ENCODE assay signal across 9 cellular contexts in the genomic region with DNA sequence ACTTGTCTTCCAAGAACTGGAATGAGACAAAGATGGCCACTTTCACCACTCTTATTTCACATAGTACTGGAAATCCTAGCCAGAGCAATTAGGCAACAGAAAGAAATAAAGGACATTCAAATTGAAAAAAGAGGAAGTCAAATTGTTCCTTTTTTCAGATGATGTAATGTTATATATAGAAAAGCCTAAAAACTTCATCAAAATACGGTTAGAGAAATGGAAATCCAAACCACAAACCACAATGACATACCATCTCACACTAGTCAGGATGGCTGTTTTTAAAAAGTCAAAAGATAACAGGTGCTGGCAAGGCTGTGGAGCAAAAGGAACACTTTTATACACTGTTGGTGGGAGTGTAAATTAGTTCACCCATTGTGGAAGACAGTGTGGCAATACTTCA.
DNase-seq lines count a peak whose midpoint lies in the region; ATAC-seq and TF ChIP-seq lines count a peak whose summit lies in the region.
"Had no signal": no experiment of that assay in that cellular context is flagged by ENCODE, and none has a peak within 500 bp of the region (broad histone marks: within the 10 kb centered on the region; RNA-seq: fewer than 3 reads in every experiment).

No MANE protein-coding gene starts in this region.

- no peaks in the 10 kb centered on the region for H3K9me3 ChIP-seq in osteoblast (ENCODE audit: low read depth, low read length)

- ATAC-seq in GM18867 (IDR thresholded peaks at IDR 0.05; ENCODE audit: unreplicated experiment): peak; percentile 90
- peak; percentile 89 for ATAC-seq in HG02840 (IDR thresholded peaks at IDR 0.05; ENCODE audit: low FRiP score, unreplicated experiment)

- no peak for TF ChIP-seq CTCF in osteoblast (IDR thresholded peaks at IDR 0.05; ENCODE audit: extremely low read depth, low read depth, low read length)

- no peak overlapping the region for H3K27ac ChIP-seq in osteoblast (ENCODE audit: low read depth, low read length)

- H3K4me3 ChIP-seq in osteoblast (ENCODE audit: insufficient read depth, low read length): no peak overlapping the region

- no peaks in the 10 kb centered on the region for H4K20me1 ChIP-seq in osteoblast (ENCODE audit: insufficient read depth, low read length)

- H3K4me1 ChIP-seq in osteoblast (ENCODE audit: insufficient read depth, low read length): no peaks in the 10 kb centered on the region

- H3K4me2 ChIP-seq in osteoblast (ENCODE audit: insufficient read depth, low read length): no peak overlapping the region

- no peak overlapping the region for H2AFZ ChIP-seq in osteoblast (ENCODE audit: low read length)

- H3K36me3 ChIP-seq in osteoblast (ENCODE audit: insufficient read depth, low read length): no peaks in the 10 kb centered on the region

- H3K27me3 ChIP-seq in osteoblast (ENCODE audit: insufficient read depth, low read length): no peaks in the 10 kb centered on the region

- H3K79me2 ChIP-seq in osteoblast (ENCODE audit: insufficient read depth, low read length): no peaks in the 10 kb centered on the region

- DNase-seq in NAMALWA (ENCODE audit: low spot score) (peak; percentile 87), iris pigment epithelial cell (ENCODE audit: low read depth) (peak; percentile 90), DMS 273 treated with DMSO at 0.1 percent for 48 hours (lab: John Stamatoyannopoulos, UW) (no peak), NCI-H1092 (lab: John Stamatoyannopoulos, UW) (no peak), osteoblast (ENCODE audit: insufficient read length, low spot score, missing footprints) (no peak)
- no peak for DNase-seq in stimulated activated CD4-positive, alpha-beta T cell treated with anti-CD3 and anti-CD28 coated beads, Interleukin-1b, Interleukin-23, amount 100 ng/mL, for 48 hours
- DNase-seq: NCI-H2227 treated with DMSO at 0.1 percent for 48 hours had no signal

Comparison
In these comparisons a context has a peak if more than half of its experiments do, and no peak if none do; other contexts are left out.
1. DNase-seq: peak in NAMALWA (single experiment) and iris pigment epithelial cell (single experiment); none in stimulated activated CD4-positive, alpha-beta T cell treated with anti-CD3 and anti-CD28 coated beads, Interleukin-1b, Interleukin-23, amount 100 ng/mL, for 48 hours (single experiment), DMS 273 treated with DMSO at 0.1 percent for 48 hours (single experiment), NCI-H1092 (single experiment) and osteoblast (single experiment).